16 cellular contexts compared by ENCODE assay signal in the genomic region with DNA sequence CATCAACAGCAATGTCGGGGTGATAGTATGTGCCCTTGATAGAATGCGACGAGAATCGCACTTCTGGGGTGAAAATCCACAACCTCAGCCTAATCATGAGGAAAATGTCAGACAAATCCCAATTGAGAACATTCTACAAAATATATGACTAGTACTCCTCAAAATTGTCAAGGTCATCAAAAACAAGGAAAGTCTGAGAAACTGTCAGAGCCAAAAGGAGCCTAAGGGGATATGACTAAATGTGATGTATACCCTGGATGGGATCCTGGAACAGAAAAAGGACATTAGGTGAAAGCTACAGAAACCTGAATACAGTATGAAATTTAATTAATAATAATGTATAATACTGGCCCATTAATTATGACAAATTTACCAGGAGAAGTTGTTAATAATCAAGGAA. TPM values are rescaled to one million over a fixed set of nuclear protein-coding genes. Genes with fewer than 3 reads are reported as not detected.
DNase-seq lines count a peak whose midpoint lies in the region; ATAC-seq, FAIRE-seq and TF ChIP-seq lines count a peak whose summit lies in the region.
"Had no signal": no experiment of that assay in that cellular context is flagged by ENCODE, and none has a peak within 500 bp of the region (broad histone marks: within the 10 kb centered on the region; RNA-seq: fewer than 3 reads in every experiment).

No MANE protein-coding gene starts in this region.

- H3K9me3 ChIP-seq in mammary epithelial cell (replicated peaks; ENCODE audit: insufficient read depth, low read length) (no peaks in the 10 kb centered on the region), kidney (ENCODE audit: control insufficient read depth in 1 of 2, low read length in 2 of 2) (no peaks in the 10 kb centered on the region)

- TF ChIP-seq CTCF in mammary epithelial cell (conservative IDR thresholded peaks at IDR 0.05 in 1 of 2, IDR thresholded peaks at IDR 0.05 in 1 of 2; ENCODE audit: extremely low read depth in 1 of 2, insufficient read depth in 1 of 2, low read depth in 1 of 2, low read length in 2 of 2), result no peak
- no peak for TF ChIP-seq CTCF in foreskin keratinocyte (conservative IDR thresholded peaks at IDR 0.05)
- no peak for TF ChIP-seq CTCF in kidney (IDR thresholded peaks at IDR 0.05; ENCODE audit: borderline replicate concordance, extremely low read depth, insufficient read depth)
- TF ChIP-seq CTCF in GM13976 (IDR thresholded peaks at IDR 0.05; ENCODE audit: borderline replicate concordance, control extremely low read depth, extremely low read depth, insufficient read depth, missing control alignments), result no peak

- H3K4me2 ChIP-seq in mammary epithelial cell (ENCODE audit: insufficient read depth, low read depth, low read length), result no peak overlapping the region

- H3K36me3 ChIP-seq in mammary epithelial cell (ENCODE audit: insufficient read depth, low read length) (no peaks in the 10 kb centered on the region), kidney (ENCODE audit: control insufficient read depth in 1 of 2, insufficient read depth in 2 of 2, low read length in 2 of 2) (no peaks in the 10 kb centered on the region)

- peak; percentile 82 for ATAC-seq in foreskin keratinocyte
- ATAC-seq in HG02571 (IDR thresholded peaks at IDR 0.05; ENCODE audit: unreplicated experiment), result no peak
- ATAC-seq: CD8-positive, alpha-beta T cell had no signal

- intact Hi-C loops in mammary epithelial cell (cut with micrococcal nuclease) (no loop called here), kidney (cut with DNase I) (no loop called here)

- H3K4me1 ChIP-seq in mammary epithelial cell (ENCODE audit: insufficient read depth, low read length) (no peaks in the 10 kb centered on the region), foreskin keratinocyte (peaks cover 5% of the 10 kb centered on the region), kidney (ENCODE audit: control insufficient read depth in 1 of 2, insufficient read depth in 1 of 2, low read depth in 1 of 2, low read length in 2 of 2) (no peaks in the 10 kb centered on the region)

- no peak overlapping the region for H3K9ac ChIP-seq in mammary epithelial cell (ENCODE audit: insufficient read depth, low read length)
- no peak overlapping the region for H3K9ac ChIP-seq in kidney (ENCODE audit: low read length in 2 of 2)

- CTCF ChIA-PET in mammary epithelial cell (lab: Charles Lee; ENCODE audit: low non-redundant PET), result no interaction called here

- DNase-seq in ELR (ENCODE audit: low read depth), result peak; percentile 60
- peak; percentile 41 for DNase-seq in M059J (ENCODE audit: low read depth)
- DNase-seq in mammary epithelial cell, result peak; percentile 29
- peak; percentile 11 to 64 for DNase-seq in foreskin keratinocyte
- no peak for DNase-seq in dedifferentiated amniotic fluid mesenchymal stem cell (ENCODE audit: extremely low spot score)
- DNase-seq in kidney, result no peak
- no peak for DNase-seq in GM13976 (ENCODE audit: low spot score)
- DNase-seq: CD8-positive, alpha-beta T cell; COR-L47; DMS153; DMS79 treated with DMSO at 0.1 percent for 48 hours; GF-D8; HCEC 1CT; HFFc6 had no signal

- H3K4me3 ChIP-seq in mammary epithelial cell (replicated peaks in 1 of 3; ENCODE audit: insufficient read depth in 1 of 3, low read depth in 2 of 3, low read length in 3 of 3), result no peak overlapping the region
- H3K4me3 ChIP-seq in kidney (ENCODE audit: low read length in 2 of 2), result no peak overlapping the region

- FAIRE-seq in kidney (lab: Jason Lieb, UNC), result no peak
- FAIRE-seq: D721Med had no signal

- H4K20me1 ChIP-seq in mammary epithelial cell (ENCODE audit: insufficient read depth, low read length), result no peaks in the 10 kb centered on the region

- 92% methylated on average over 4 of the region's 4 CpGs for WGBS in mammary epithelial cell (ENCODE audit: low coverage, missing lambda C conversion rate)

- BruUV-seq in mammary epithelial cell (replicated peaks; lab: Mats Ljungman, UMichigan), result no TSS peak

- in situ Hi-C loops in mammary epithelial cell (cut with MboI; ENCODE audit: low sequenced_read_pairs in 2 of 2) (no loop called here), GM13976 (cut with MboI; ENCODE audit: low sequenced_read_pairs, unreplicated experiment) (no loop called here)

- no peak overlapping the region for H3K27ac ChIP-seq in mammary epithelial cell (ENCODE audit: insufficient read depth, low read depth, low read length)
- H3K27ac ChIP-seq in foreskin keratinocyte, result no peak overlapping the region
- no peak overlapping the region for H3K27ac ChIP-seq in kidney (ENCODE audit: low read depth in 2 of 2, low read length in 2 of 2)

- dilution Hi-C loops in mammary epithelial cell (cut with HindIII; ENCODE audit: low sequenced_read_pairs), result no loop called here

- H3K27me3 ChIP-seq in mammary epithelial cell (ENCODE audit: insufficient read depth, low read length) (peaks cover 7% of the 10 kb centered on the region), foreskin keratinocyte (peaks cover 42% of the 10 kb centered on the region)

- H3K79me2 ChIP-seq in mammary epithelial cell (ENCODE audit: insufficient read depth, low read length), result no peaks in the 10 kb centered on the region

- H2AFZ ChIP-seq in mammary epithelial cell (ENCODE audit: low read depth, low read length), result no peak overlapping the region

RNA-seq across cellular contexts. Expression of gene CACNB4, which starts 7.6 kb away (rescaled TPM):
- total RNA-seq in M059J (2014; rRNA removed; shearing (Covaris generic)), result 0.12 TPM in 1 of 2 replicates, not detected in the other
- total RNA-seq in mammary epithelial cell, result under 1 TPM in 1 of 2 donors, not detected in 1; 0.17 TPM
- polyA plus RNA-seq in mammary epithelial cell, result not detected
- polyA minus RNA-seq in mammary epithelial cell, result not detected
- total RNA-seq in foreskin keratinocyte, result 0.07 and 0.11 TPM in 2 replicates
- polyA plus RNA-seq in foreskin keratinocyte, result 0.02 and 0.03 TPM in 2 replicates
- 2.2 TPM for total RNA-seq in kidney
- polyA plus RNA-seq in kidney (ENCODE audit: insufficient read depth, low read depth, low replicate concordance), result 1.3 TPM

Comparison
In these comparisons a context has a peak if more than half of its experiments do, and no peak if none do; other contexts are left out.
1. DNase-seq: peak in ELR (single experiment), M059J (single experiment), mammary epithelial cell (single experiment) and foreskin keratinocyte (2 of 2); none in dedifferentiated amniotic fluid mesenchymal stem cell (single experiment), kidney (single experiment) and GM13976 (single experiment).